ENCODE assay signal across 17 cellular contexts in the genomic region with DNA sequence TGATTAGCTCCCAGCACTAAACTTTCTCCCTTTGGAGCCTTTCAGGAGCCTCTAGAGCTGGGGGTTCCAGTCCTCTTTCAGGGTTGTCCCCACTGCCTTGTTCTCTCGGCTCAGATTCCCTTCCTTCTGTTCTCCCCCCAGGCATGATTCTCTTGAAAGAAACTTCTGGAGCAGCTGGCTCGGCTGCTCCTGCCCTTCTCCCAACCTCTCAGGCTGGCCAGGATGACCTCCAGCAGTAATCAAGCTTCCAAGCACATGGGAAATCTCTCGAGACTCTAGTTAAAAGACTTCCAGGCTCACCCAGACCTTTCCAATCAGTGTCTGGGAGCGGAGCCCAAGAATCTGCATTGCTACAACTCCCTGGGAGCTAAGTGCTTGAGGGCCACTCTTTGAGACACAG. TPM values are rescaled to one million over a fixed set of nuclear protein-coding genes. Genes with fewer than 3 reads are reported as not detected.
DNase-seq lines count a peak whose midpoint lies in the region; ATAC-seq and TF ChIP-seq lines count a peak whose summit lies in the region.
"Had no signal": no experiment of that assay in that cellular context is flagged by ENCODE, and none has a peak within 500 bp of the region (broad histone marks: within the 10 kb centered on the region; RNA-seq: fewer than 3 reads in every experiment).

No MANE protein-coding gene starts in this region.

- no peaks in the 10 kb centered on the region for H3K27me3 ChIP-seq in Loucy (ENCODE audit: insufficient read depth, low read length, poor library complexity, severe bottlenecking)

- H4K20me1 ChIP-seq in Loucy (ENCODE audit: insufficient read depth, low read length, poor library complexity, severe bottlenecking), result peaks cover 13% of the 10 kb centered on the region

- H3K4me2 ChIP-seq in Loucy (ENCODE audit: low read depth, low read length, poor library complexity, severe bottlenecking), result peak overlapping the region; percentile 84
- H3K4me2 ChIP-seq: GM23338 had no signal

- intact Hi-C loops in sciatic nerve (cut with DNase I), result no loop called here
- intact Hi-C loops in activated CD4-positive, alpha-beta memory T cell treated with anti-CD3 and anti-CD28 coated beads for 36 hours (cut with micrococcal nuclease), result loop anchor here (5.0 to 10.0 kb wide), 2 partner anchors 77 to 314 kb away; no protein-coding TSS in a partner anchor

- no peaks in the 10 kb centered on the region for H3F3A ChIP-seq in Loucy (ENCODE audit: low read depth)

- peak overlapping the region; percentile 84 for H3K4me3 ChIP-seq in Loucy (ENCODE audit: low read length, poor library complexity, severe bottlenecking)
- H3K4me3 ChIP-seq: GM23338 had no signal

- TF ChIP-seq CTCF in Loucy (conservative IDR thresholded peaks at IDR 0.05; ENCODE audit: low read length) (no peak), HFFc6 (IDR thresholded peaks at IDR 0.05) (no peak)

- no peaks in the 10 kb centered on the region for H3K36me3 ChIP-seq in Loucy (ENCODE audit: insufficient read depth, low read length)

- H3K79me2 ChIP-seq in Loucy (ENCODE audit: insufficient read depth, low read length), result peaks cover 86% of the 10 kb centered on the region

- no peak overlapping the region for H3K4me3 Mint-ChIP-seq in HFFc6
- H3K4me3 Mint-ChIP-seq in activated CD4-positive, alpha-beta memory T cell treated with anti-CD3 and anti-CD28 coated beads for 36 hours, result no peak overlapping the region
- H3K4me3 Mint-ChIP-seq: GM23338 had no signal

- peaks cover 2% of the 10 kb centered on the region; the same call in 1 of the 2 replicates for H3K27me3 Mint-ChIP-seq in HFFc6 (ENCODE audit: insufficient read depth)
- peaks cover 15% of the 10 kb centered on the region for H3K27me3 Mint-ChIP-seq in activated CD4-positive, alpha-beta memory T cell treated with anti-CD3 and anti-CD28 coated beads for 36 hours

- no peak overlapping the region for H3K9ac ChIP-seq in Loucy (ENCODE audit: low read depth, low read length, poor library complexity, severe bottlenecking)

- H3K9me3 Mint-ChIP-seq in HFFc6, result peaks cover 27% of the 10 kb centered on the region
- no peaks in the 10 kb centered on the region for H3K9me3 Mint-ChIP-seq in activated CD4-positive, alpha-beta memory T cell treated with anti-CD3 and anti-CD28 coated beads for 36 hours
- H3K9me3 Mint-ChIP-seq: GM23338 had no signal

- no peaks in the 10 kb centered on the region; the same call in 1 of the 2 replicates for H3K36me3 Mint-ChIP-seq in HFFc6 (ENCODE audit: low read depth)
- no peaks in the 10 kb centered on the region for H3K36me3 Mint-ChIP-seq in activated CD4-positive, alpha-beta memory T cell treated with anti-CD3 and anti-CD28 coated beads for 36 hours

- peaks cover 25% of the 10 kb centered on the region for H3K4me1 ChIP-seq in Loucy (ENCODE audit: insufficient read depth, low read length, poor library complexity, severe bottlenecking)

- H3K9me3 ChIP-seq in Loucy (ENCODE audit: insufficient read depth, low read depth, low read length), result no peaks in the 10 kb centered on the region

- H2AFZ ChIP-seq in Loucy (ENCODE audit: low read length), result no peak overlapping the region
- H2AFZ ChIP-seq: GM23338 had no signal

- H3K27ac Mint-ChIP-seq in HFFc6, result no peak overlapping the region
- H3K27ac Mint-ChIP-seq in activated CD4-positive, alpha-beta memory T cell treated with anti-CD3 and anti-CD28 coated beads for 36 hours, result no peak overlapping the region
- H3K27ac Mint-ChIP-seq: GM23338 had no signal

- DNase-seq in NCI-H345 (lab: John Stamatoyannopoulos, UW) (peak; percentile 44), NCI-H345 treated with DMSO at 0.1 percent for 48 hours (lab: John Stamatoyannopoulos, UW; ENCODE audit: unreplicated experiment) (no peak), islet precursor cell (peak; percentile 69), sciatic nerve (ENCODE audit: low spot score) (peak; percentile 37), HFFc6 (no peak), NCI-H446 treated with DMSO at 0.1 percent for 48 hours (lab: John Stamatoyannopoulos, UW) (no peak)
- no peak for DNase-seq in activated CD4-positive, alpha-beta memory T cell treated with anti-CD3 and anti-CD28 coated beads for 36 hours
- DNase-seq: 8988T; DND-41; GDM1; KBM-7; NCI-H1048; NCI-H1694; NCI-H526; NK-92 treated with Interleukin-12 subunit alpha and Interleukin-12 subunit beta, amount 100 ng/mL, for 24 hours had no signal

- POLR2A ChIA-PET in activated CD4-positive, alpha-beta memory T cell treated with anti-CD3 and anti-CD28 coated beads for 36 hours (lab: Charles Lee), result interaction anchor here (0.6 kb wide), 1 partner anchor 39 kb away, joined by 5 read pairs; no protein-coding TSS in a partner anchor

- H3K9me2 ChIP-seq in Loucy (replicated peaks; ENCODE audit: low read depth, low read length), result no peaks in the 10 kb centered on the region

- CTCF ChIA-PET in activated CD4-positive, alpha-beta memory T cell treated with anti-CD3 and anti-CD28 coated beads for 36 hours (lab: Charles Lee), result interaction anchor here (1.9 kb wide), 1 partner anchor 211 kb away, joined by 7 read pairs; no protein-coding TSS in a partner anchor

- ATAC-seq in sciatic nerve, result no peak
- ATAC-seq: GM23338 had no signal

- no peaks in the 10 kb centered on the region for H3K4me1 Mint-ChIP-seq in HFFc6 (ENCODE audit: low read depth)
- H3K4me1 Mint-ChIP-seq in activated CD4-positive, alpha-beta memory T cell treated with anti-CD3 and anti-CD28 coated beads for 36 hours (ENCODE audit: low read depth), result peaks cover 9% of the 10 kb centered on the region

RNA-seq across cellular contexts. Expression of a gene that starts 3.6 kb away (rescaled TPM):
- total RNA-seq in sciatic nerve, result 10.8 TPM
- total RNA-seq in HFFc6 (2021; fragmentation: NEBNext Ultra II Directional; extraction: Animal tissue kit (Norgen Biotek cat#: 25700)), result under 1 TPM in 2 of 6 experiments, not detected in 4; 0.03 TPM
- total RNA-seq in activated CD4-positive, alpha-beta memory T cell treated with anti-CD3 and anti-CD28 coated beads for 36 hours, result under 1 TPM; 0.05 to 0.12 TPM

Comparison
In these comparisons a context has a peak if more than half of its experiments do, and no peak if none do; other contexts are left out.
1. DNase-seq: peak in NCI-H345 (single experiment), islet precursor cell (single experiment) and sciatic nerve (single experiment); none in NCI-H345 treated with DMSO at 0.1 percent for 48 hours (single experiment), HFFc6 (single experiment), activated CD4-positive, alpha-beta memory T cell treated with anti-CD3 and anti-CD28 coated beads for 36 hours (single experiment) and NCI-H446 treated with DMSO at 0.1 percent for 48 hours (single experiment).
2. RNA of a gene that starts 3.6 kb away (total RNA-seq): 10.8 TPM in sciatic nerve (single experiment); 0.05 to 0.12 TPM in activated CD4-positive, alpha-beta memory T cell treated with anti-CD3 and anti-CD28 coated beads for 36 hours and 0.03 TPM in HFFc6; every median in the first group is over 10 times any median in the second.